In the genomic region with DNA sequence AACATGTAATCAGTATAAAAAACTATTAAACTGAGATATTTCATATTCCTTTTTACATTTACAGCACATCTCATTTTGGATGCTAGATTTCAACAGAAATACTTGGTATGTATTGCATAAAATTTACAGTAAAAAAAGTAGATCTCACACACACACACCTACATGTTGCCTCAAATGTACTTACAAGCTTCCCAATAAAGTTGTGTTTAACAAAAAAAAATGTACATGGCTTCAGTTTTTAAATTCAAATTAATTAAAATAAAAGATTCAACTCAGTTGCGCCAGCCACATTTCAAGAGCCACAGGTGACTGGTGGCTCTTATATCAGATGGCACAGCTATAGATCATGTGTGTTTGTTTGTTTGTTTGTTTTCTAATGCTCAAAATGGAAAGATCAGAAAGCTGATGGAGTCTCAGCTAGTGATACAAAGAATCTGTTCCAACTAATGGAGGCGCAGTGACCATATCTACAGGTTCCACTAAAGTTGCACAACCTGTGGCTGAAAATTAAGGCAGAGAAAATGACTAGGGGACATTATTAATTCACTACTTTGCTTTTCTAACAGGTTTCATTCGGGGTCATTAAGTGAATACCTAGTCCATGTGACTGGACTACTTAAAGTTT, we compare ENCODE assay signal across 19 cellular contexts. TPM values are rescaled to one million over a fixed set of nuclear protein-coding genes. Genes with fewer than 3 reads are reported as not detected.
"Had no signal": no experiment of that assay in that cellular context is flagged by ENCODE, and none has a peak within 500 bp of the region (broad histone marks: within the 10 kb centered on the region; RNA-seq: fewer than 3 reads in every experiment).

No MANE protein-coding gene starts in this region.

- H3K4me1 ChIP-seq: left ventricle myocardium inferior, tibial artery had no signal

- H3K36me3 ChIP-seq: left ventricle myocardium inferior, tibial artery had no signal

- DNase-seq: activated CD4-positive, alpha-beta T cell treated with anti-CD3 and anti-CD28 coated beads for 4 hours; activated CD4-positive, alpha-beta T cell treated with anti-CD3 and anti-CD28 coated beads, Interleukin-2, amount 50 U/mL, for 48 hours; activated naive CD4-positive, alpha-beta T cell treated with anti-CD3 and anti-CD28 coated beads, Interleukin-2, amount 10 ng/mL, durations not matched to agents 7 days and 5 days; activated naive CD8-positive, alpha-beta T cell treated with anti-CD3 and anti-CD28 coated beads, Interleukin-2, amount 50 U/mL, for 24 hours; activated T-cell treated with anti-CD3 and anti-CD28 coated beads, Interleukin-2, amount 50 U/mL, for 48 hours; anterior cingulate cortex; effector CD4-positive, alpha-beta T cell; foreskin keratinocyte; immature natural killer cell; left ventricle myocardium inferior; midbrain; nucleus accumbens; stimulated activated CD4-positive, alpha-beta T cell treated with anti-CD3 and anti-CD28 coated beads, Interleukin-4, amount 100 ng/mL, for 24 hours; substantia nigra; T-cell; tibial artery had no signal

- H3K9ac ChIP-seq: parathyroid adenoma had no signal

- FAIRE-seq: endometrium had no signal

- H3K4me3 ChIP-seq: left ventricle myocardium inferior, tibial artery had no signal

- H2AFZ ChIP-seq: parathyroid adenoma had no signal

- H3K9me3 ChIP-seq: left ventricle myocardium inferior, tibial artery had no signal

- H3K27ac ChIP-seq: foreskin keratinocyte, left ventricle myocardium inferior, parathyroid adenoma, tibial artery had no signal

- H3K27me3 ChIP-seq: foreskin keratinocyte had no signal

- ATAC-seq: activated naive CD8-positive, alpha-beta T cell treated with anti-CD3 and anti-CD28 coated beads, Interleukin-2, amount 50 U/mL, for 24 hours; foreskin keratinocyte; T-cell had no signal

RNA-seq across cellular contexts. Expression of gene RBM47, which starts 45.0 kb away (rescaled TPM):
- total RNA-seq: lung microvascular endothelial cell had no signal
